In the genomic region with DNA sequence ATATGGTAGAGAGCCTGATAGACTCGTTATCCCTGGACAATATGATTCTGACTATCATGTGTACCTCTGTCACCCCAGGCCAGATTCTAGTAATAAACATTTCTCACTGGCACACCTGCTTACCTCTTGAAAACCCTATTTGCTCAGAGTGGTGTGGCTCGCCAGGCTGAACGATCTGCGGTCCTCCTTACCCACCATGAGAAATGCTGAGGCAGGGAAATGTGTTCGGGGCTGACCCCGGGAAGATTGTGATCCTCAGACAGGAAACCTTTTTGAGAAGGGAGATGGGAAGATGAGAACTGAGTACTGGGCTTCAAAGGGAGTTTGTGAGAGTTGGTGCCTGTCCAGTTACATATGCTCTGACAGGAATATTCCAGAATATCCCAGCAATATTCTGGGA, we compare ENCODE assay signal across 22 cellular contexts. TPM values are rescaled to one million over a fixed set of nuclear protein-coding genes. Genes with fewer than 3 reads are reported as not detected.
DNase-seq lines count a peak whose midpoint lies in the region; ATAC-seq, FAIRE-seq and TF ChIP-seq lines count a peak whose summit lies in the region.
"Had no signal": no experiment of that assay in that cellular context is flagged by ENCODE, and none has a peak within 500 bp of the region (broad histone marks: within the 10 kb centered on the region; RNA-seq: fewer than 3 reads in every experiment).

No MANE protein-coding gene starts in this region.

- no TSS peak for BruUV-seq in K562 (replicated peaks; lab: Mats Ljungman, UMichigan)

- DNase-seq in NCI-H748 (lab: John Stamatoyannopoulos, UW; ENCODE audit: unreplicated experiment) (peak; percentile 14), NCI-H748 treated with DMSO at 0.1 percent for 48 hours (lab: John Stamatoyannopoulos, UW) (no peak), GM23338 (ENCODE audit: low spot score) (no peak), K562 (ENCODE audit: extremely low read depth in 1 of 4, low spot score in 3 of 4) (no peak), foreskin fibroblast (no peak), KG1 (lab: John Stamatoyannopoulos, UW) (no peak)
- no peak for DNase-seq in stimulated activated effector memory CD8-positive, alpha-beta T cell treated with anti-CD3 and anti-CD28 coated beads, Interleukin-12 subunit alpha, Interleukin-12 subunit beta, amount 100 ng/mL, for 72 hours (ENCODE audit: low spot score in 2 of 2)
- no peak for DNase-seq in stimulated activated CD4-positive, alpha-beta T cell treated with anti-CD3 and anti-CD28 coated beads, Interleukin-4, amount 100 ng/mL, for 4 hours
- DNase-seq: EL, GF-D8, MG63, NCI-H187, NCI-H2107, NCI-H345, NCI-H526, SHP77 treated with DMSO at 0.1 percent for 48 hours, SW 1271 had no signal

- H3K27ac ChIP-seq in GM23338 (ENCODE audit: low read depth) (no peak overlapping the region), K562 (ENCODE audit: extremely low read depth, low read depth, low read length) (no peak overlapping the region)
- H3K27ac ChIP-seq: RWPE1, SK-N-MC had no signal

- no peaks in the 10 kb centered on the region for H3F3A ChIP-seq in GM23338 (replicated peaks; ENCODE audit: low read depth)

- H3K36me3 ChIP-seq in GM23338 (ENCODE audit: insufficient read depth) (no peaks in the 10 kb centered on the region), K562 (ENCODE audit: control insufficient read depth, insufficient read depth, low read length) (no peaks in the 10 kb centered on the region)
- H3K36me3 ChIP-seq: BE2C, MG63 had no signal

- TF ChIP-seq RAD21 in K562 (CRISPR knock-in tag; conservative IDR thresholded peaks at IDR 0.05 in 1 of 2, IDR thresholded peaks at IDR 0.05 in 1 of 2) = no peak

- no peaks in the 10 kb centered on the region for H4K20me1 ChIP-seq in GM23338 (replicated peaks; ENCODE audit: insufficient read depth)
- H4K20me1 ChIP-seq in K562 (replicated peaks; ENCODE audit: control insufficient read depth, insufficient read depth, low read length) = no peaks in the 10 kb centered on the region

- H3K9me3 Mint-ChIP-seq in GM23338 = peaks cover 16% of the 10 kb centered on the region
- no peaks in the 10 kb centered on the region for H3K9me3 Mint-ChIP-seq in stimulated activated effector memory CD8-positive, alpha-beta T cell treated with anti-CD3 and anti-CD28 coated beads, Interleukin-12 subunit alpha, Interleukin-12 subunit beta, amount 100 ng/mL, for 72 hours

- no peaks in the 10 kb centered on the region for H3K9me1 ChIP-seq in K562 (ENCODE audit: control insufficient read depth, insufficient read depth, low read length)

- POLR2A ChIA-PET in K562 (lab: Yijun Ruan, JAX) = no interaction called here

- H3K27me3 Mint-ChIP-seq in GM23338 (ENCODE audit: insufficient read depth, low read depth, poor library complexity) = peaks cover 8% of the 10 kb centered on the region

- no peak for ATAC-seq in GM23338
- ATAC-seq in K562 = no peak
- no peak for ATAC-seq in stimulated activated effector memory CD8-positive, alpha-beta T cell treated with anti-CD3 and anti-CD28 coated beads, Interleukin-12 subunit alpha, Interleukin-12 subunit beta, amount 100 ng/mL, for 72 hours

- no peak for TF ChIP-seq POLR2A in K562 (conservative IDR thresholded peaks at IDR 0.05)

- H3K36me3 Mint-ChIP-seq in GM23338 (ENCODE audit: low read depth) = no peaks in the 10 kb centered on the region; the same call in 2 of the 3 replicates
- no peaks in the 10 kb centered on the region for H3K36me3 Mint-ChIP-seq in stimulated activated effector memory CD8-positive, alpha-beta T cell treated with anti-CD3 and anti-CD28 coated beads, Interleukin-12 subunit alpha, Interleukin-12 subunit beta, amount 100 ng/mL, for 72 hours

- H3K79me2 ChIP-seq in GM23338 (replicated peaks; ENCODE audit: insufficient read depth) (no peaks in the 10 kb centered on the region), K562 (ENCODE audit: control insufficient read depth, insufficient read depth, low read length) (no peaks in the 10 kb centered on the region)

- 36% methylated on average over 6 of the region's 6 CpGs for WGBS in K562 (ENCODE audit: insufficient coverage, low coverage, missing lambda C conversion rate)

- intact Hi-C loops in K562 (cut with micrococcal nuclease) = loop anchor here (5.0 to 10.0 kb wide), 2 partner anchors 348 to 431 kb away; no protein-coding TSS in a partner anchor

- H3K4me3 Mint-ChIP-seq in GM23338 = no peak overlapping the region
- H3K4me3 Mint-ChIP-seq in stimulated activated effector memory CD8-positive, alpha-beta T cell treated with anti-CD3 and anti-CD28 coated beads, Interleukin-12 subunit alpha, Interleukin-12 subunit beta, amount 100 ng/mL, for 72 hours = no peak overlapping the region

- no peaks in the 10 kb centered on the region for H3K9me2 ChIP-seq in GM23338 (ENCODE audit: insufficient read depth)

- no peak for TF ChIP-seq EP300 in K562 (IDR thresholded peaks at IDR 0.05; ENCODE audit: low read length)

- TF ChIP-seq CTCF in GM23338 (conservative IDR thresholded peaks at IDR 0.05; ENCODE audit: low read depth in 2 of 2) = no peak
- TF ChIP-seq CTCF in K562 (IDR thresholded peaks at IDR 0.05 in 2 of 3, conservative IDR thresholded peaks at IDR 0.05 in 1 of 3; ENCODE audit: insufficient read depth in 2 of 3, low read depth in 1 of 3, low read length in 3 of 3) = no peak
- no peak for TF ChIP-seq CTCF in foreskin fibroblast (IDR thresholded peaks at IDR 0.05; ENCODE audit: low read depth, low read length)

- in situ Hi-C loops in K562 (cut with MboI) = loop anchor here (10.0 to 25.0 kb wide), 2 partner anchors 228 to 331 kb away; no protein-coding TSS in a partner anchor

- H3K4me1 ChIP-seq in GM23338 (ENCODE audit: insufficient read depth) (no peaks in the 10 kb centered on the region), K562 (replicated peaks in 1 of 2; ENCODE audit: control insufficient read depth in 2 of 2, insufficient read depth in 2 of 2, low read length in 2 of 2) (peaks cover 0 to 4% of the 10 kb centered on the region in 2 experiments; a peak in 1 of 5 replicates)
- H3K4me1 ChIP-seq: BE2C had no signal

- peak overlapping the region; percentile 35; the same call in 1 of the 2 replicates for H3K27ac Mint-ChIP-seq in GM23338
- H3K27ac Mint-ChIP-seq in stimulated activated effector memory CD8-positive, alpha-beta T cell treated with anti-CD3 and anti-CD28 coated beads, Interleukin-12 subunit alpha, Interleukin-12 subunit beta, amount 100 ng/mL, for 72 hours = peak overlapping the region; percentile 26

- H3K4me2 ChIP-seq in GM23338 (no peak overlapping the region), K562 (ENCODE audit: insufficient read depth, low read length) (no peak overlapping the region)

- CTCF ChIA-PET in K562 (lab: Yijun Ruan, JAX; ENCODE audit: low intra/inter-chr PET ratio) = interaction anchor here (1.4 kb wide), 1 partner anchor 338 kb away, joined by 11 read pairs; no protein-coding TSS in a partner anchor

- H3K9me3 ChIP-seq in K562 (replicated peaks; ENCODE audit: control insufficient read depth, insufficient read depth, low read depth, low read length) = 0 out of 2 replicates have a peak, but pooled peaks cover 2% of the 10 kb centered on the region
- H3K9me3 ChIP-seq: BE2C, MG63 had no signal

- no peaks in the 10 kb centered on the region for H3K27me3 ChIP-seq in GM23338 (ENCODE audit: insufficient read depth)
- H3K27me3 ChIP-seq in K562 (ENCODE audit: control insufficient read depth in 2 of 2, insufficient read depth in 2 of 2, low read length in 2 of 2) = no peaks in the 10 kb centered on the region
- H3K27me3 ChIP-seq: BE2C, MG63 had no signal

- FAIRE-seq in K562 (lab: Jason Lieb, UNC) = no peak
- FAIRE-seq: A204.1, GM19239 had no signal

- no peak overlapping the region for H3K9ac ChIP-seq in K562 (ENCODE audit: insufficient read depth in 1 of 2, low read depth in 2 of 2, low read length in 2 of 2)

- H2AFZ ChIP-seq in GM23338 (peak overlapping the region; percentile 43), K562 (ENCODE audit: low read depth, low read length) (no peak overlapping the region)

- no peak overlapping the region for H3K4me3 ChIP-seq in GM23338
- no peak overlapping the region for H3K4me3 ChIP-seq in K562
- no peak overlapping the region for H3K4me3 ChIP-seq in foreskin fibroblast (ENCODE audit: low read depth in 1 of 2, low read length in 2 of 2)
- H3K4me3 ChIP-seq: MG63, SK-N-MC had no signal

- no peaks in the 10 kb centered on the region for H3K4me1 Mint-ChIP-seq in GM23338
- peaks cover 5% of the 10 kb centered on the region for H3K4me1 Mint-ChIP-seq in stimulated activated effector memory CD8-positive, alpha-beta T cell treated with anti-CD3 and anti-CD28 coated beads, Interleukin-12 subunit alpha, Interleukin-12 subunit beta, amount 100 ng/mL, for 72 hours

RNA-seq across cellular contexts. Expression of a gene that starts 10.7 kb away (rescaled TPM):
- 5.2 and 7.8 TPM in 2 replicates for total RNA-seq in GM23338 (2014; rRNA removed; shearing (Covaris generic))
- polyA plus RNA-seq in GM23338 (2016; fragmentation: Nextera tagmentation; extraction: Ambion mirVana) (6.6 and 7.9 TPM in 2 replicates), K562 (2011; rRNA removed) (9.9 and 13.6 TPM in 2 replicates), K562 (2014; fragmentation: Illumina TruSeq; extraction: Trizol) (9.0 and 9.3 TPM in 2 replicates), K562 (2014; fragmentation: Nextera tagmentation; extraction: Ambion mirVana) (1 to 10 TPM; 3.6 to 3.7 TPM), K562 (2014; rRNA removed) (8.1 and 8.9 TPM in 2 replicates)
- 3.6 and 4.6 TPM in 2 replicates for total RNA-seq in K562 (2011; cell fraction: chromatin; rRNA removed; ENCODE audit: low replicate concordance)
- total RNA-seq in K562 (2011; cell fraction: nucleolus; rRNA removed) = 3.3 and 4.3 TPM in 2 replicates
- 4.8 and 7.6 TPM in 2 replicates for total RNA-seq in K562 (2011; cell fraction: nucleoplasm; rRNA removed)
- total RNA-seq in K562 (2014; rRNA removed) (10.6 and 12.0 TPM in 2 replicates), K562 (2014; rRNA removed; fragmentation: Illumina TruSeq; extraction: Trizol) (14.6 and 14.7 TPM in 2 replicates), K562 (2015; rRNA removed; fragmentation: Illumina TruSeq; extraction: Trizol) (14.1 and 15.3 TPM in 2 replicates), K562 (2021) (13.4 and 15.2 TPM in 2 replicates)
- 4.1 and 5.5 TPM in 2 replicates for polyA plus RNA-seq in K562 (2011; cell fraction: cytosol; rRNA removed)
- polyA plus RNA-seq in K562 (2011; cell fraction: nucleus; rRNA removed) = 2.7 and 3.9 TPM in 2 replicates
- 5.9 and 8.8 TPM in 2 replicates for polyA plus RNA-seq in K562 (2012)
- polyA minus RNA-seq in K562 (2011; rRNA and poly(A)+ RNA removed) = 6.2 and 7.3 TPM in 2 replicates
- 5.8 and 5.9 TPM in 2 replicates for polyA minus RNA-seq in K562 (2011; cell fraction: cytosol; rRNA and poly(A)+ RNA removed)
- polyA minus RNA-seq in K562 (2011; cell fraction: nucleus; rRNA and poly(A)+ RNA removed) = 3.3 and 3.5 TPM in 2 replicates

RNA-seq across cellular contexts. Expression of a gene that starts 46.1 kb away (rescaled TPM):
- 52.1 and 53.4 TPM in 2 replicates for total RNA-seq in GM23338 (2014; rRNA removed; shearing (Covaris generic))
- 11.9 and 12.2 TPM in 2 replicates for polyA plus RNA-seq in GM23338 (2016; fragmentation: Nextera tagmentation; extraction: Ambion mirVana)
- 7.4 and 20.5 TPM in 2 replicates for total RNA-seq in K562 (2011; cell fraction: chromatin; rRNA removed; ENCODE audit: low replicate concordance)
- total RNA-seq in K562 (2011; cell fraction: nucleolus; rRNA removed) = 3.8 and 4.8 TPM in 2 replicates
- total RNA-seq in K562 (2011; cell fraction: nucleoplasm; rRNA removed) = 7.4 and 9.8 TPM in 2 replicates
- 2.2 and 2.4 TPM in 2 replicates for total RNA-seq in K562 (2014; rRNA removed)
- 6.0 and 6.4 TPM in 2 replicates for total RNA-seq in K562 (2014; rRNA removed; fragmentation: Illumina TruSeq; extraction: Trizol)
- 3.3 and 3.4 TPM in 2 replicates for total RNA-seq in K562 (2015; rRNA removed; fragmentation: Illumina TruSeq; extraction: Trizol)
- 5.8 and 6.4 TPM in 2 replicates for total RNA-seq in K562 (2021)
- polyA plus RNA-seq in K562 (2011; rRNA removed) = 4.3 and 4.5 TPM in 2 replicates
- polyA plus RNA-seq in K562 (2011; cell fraction: cytosol; rRNA removed) = 1.8 and 2.9 TPM in 2 replicates
- polyA plus RNA-seq in K562 (2011; cell fraction: nucleus; rRNA removed) = 6.7 and 6.8 TPM in 2 replicates
- 4.0 and 6.7 TPM in 2 replicates for polyA plus RNA-seq in K562 (2012)
- 4.7 and 5.6 TPM in 2 replicates for polyA plus RNA-seq in K562 (2014; fragmentation: Illumina TruSeq; extraction: Trizol)
- 1 to 10 TPM; 1.4 to 1.5 TPM for polyA plus RNA-seq in K562 (2014; fragmentation: Nextera tagmentation; extraction: Ambion mirVana)
- 3.8 and 5.2 TPM in 2 replicates for polyA plus RNA-seq in K562 (2014; rRNA removed)
- polyA minus RNA-seq in K562 (2011; rRNA and poly(A)+ RNA removed) = 11.5 and 12.4 TPM in 2 replicates
- polyA minus RNA-seq in K562 (2011; cell fraction: cytosol; rRNA and poly(A)+ RNA removed) = 3.5 and 4.5 TPM in 2 replicates
- 4.2 and 4.4 TPM in 2 replicates for polyA minus RNA-seq in K562 (2011; cell fraction: nucleus; rRNA and poly(A)+ RNA removed)
